12 cellular contexts compared by ENCODE assay signal in genomic region chr2:191050640-191050987, GRCh38. TPM values are rescaled to one million over a fixed set of nuclear protein-coding genes. Genes with fewer than 3 reads are reported as not detected.
DNase-seq lines count a peak whose midpoint lies in the region; ATAC-seq and TF ChIP-seq lines count a peak whose summit lies in the region.
"Had no signal": no experiment of that assay in that cellular context is flagged by ENCODE, and none has a peak within 500 bp of the region (broad histone marks: within the 10 kb centered on the region; RNA-seq: fewer than 3 reads in every experiment).

No MANE protein-coding gene starts in this region.

- intact Hi-C loops in Right ventricle myocardium superior (cut with DNase I) = loop anchor here (5.0 to 10.0 kb wide), 2 partner anchors 102 to 474 kb away; partner anchors contain the start of gene STAT4
- intact Hi-C loops in heart left ventricle (cut with DNase I) = loop anchor here in 8 of 10 donors (5.0 to 10.0 kb wide), 6 partner anchors 102 to 474 kb away; partner anchors contain the start of gene STAT4 (in 2 of the 8)

- H3K36me3 ChIP-seq in right atrium auricular region (no peaks in the 10 kb centered on the region), heart left ventricle (no peaks in the 10 kb centered on the region), suprapubic skin (no peaks in the 10 kb centered on the region)

- peak overlapping the region in 1 of 2 donors; percentile 28 for H3K27ac ChIP-seq in right atrium auricular region
- H3K27ac ChIP-seq in heart left ventricle = peak overlapping the region in 2 of 12 donors; percentile 38
- peak overlapping the region; percentile 36 for H3K27ac ChIP-seq in suprapubic skin
- H3K27ac ChIP-seq: foreskin keratinocyte had no signal

- ATAC-seq in Right ventricle myocardium superior (ENCODE audit: poor library complexity) (peak; percentile 48), heart left ventricle (peak in 3 of 4 donors; percentile 23 to 60 (median 30))

- no peaks in the 10 kb centered on the region for H3K9me3 ChIP-seq in right atrium auricular region
- no peaks in the 10 kb centered on the region for H3K9me3 ChIP-seq in heart left ventricle
- H3K9me3 ChIP-seq in suprapubic skin = no peaks in the 10 kb centered on the region

- no peak overlapping the region for H3K4me3 ChIP-seq in right atrium auricular region
- H3K4me3 ChIP-seq in heart left ventricle = no peak overlapping the region
- H3K4me3 ChIP-seq in suprapubic skin = no peak overlapping the region

- 35 to 64% (median 57%) methylated on average over 1 of the region's 1 CpG for WGBS in heart left ventricle, 4 donors
- WGBS in suprapubic skin = 19% methylated on average over 1 of the region's 1 CpG

- TF ChIP-seq POLR2A in heart left ventricle (IDR thresholded peaks at IDR 0.05) (no peak), suprapubic skin (IDR thresholded peaks at IDR 0.05) (no peak)

- DNase-seq in Right ventricle myocardium superior (no peak), right atrium auricular region (ENCODE audit: low spot score) (no peak), T1000 (lab: John Stamatoyannopoulos, UW) (peak; percentile 34), heart left ventricle (no peak), suprapubic skin (ENCODE audit: low spot score in 2 of 2) (peak in 1 of 2 donors; percentile 65), retina (no peak), epidermal melanocyte (ENCODE audit: insufficient read length, low spot score) (no peak)
- DNase-seq in effector CD4-positive, alpha-beta T cell = no peak
- DNase-seq: activated T-cell treated with anti-CD3 and anti-CD28 coated beads, Interleukin-2, amount 50 U/mL, for 48 hours; foreskin keratinocyte; NCI-H1048; stimulated activated CD4-positive, alpha-beta T cell treated with anti-CD3 and anti-CD28 coated beads, Interleukin-15, amount 100 ng/mL, for 24 hours had no signal

- H3K4me1 ChIP-seq in right atrium auricular region = peaks cover 0 to 14% of the 10 kb centered on the region in 2 donors
- H3K4me1 ChIP-seq in heart left ventricle = peaks cover 0 to 25% (median 0%) of the 10 kb centered on the region in 12 donors
- H3K4me1 ChIP-seq in suprapubic skin = peaks cover 4% of the 10 kb centered on the region
- H3K4me1 ChIP-seq: foreskin keratinocyte had no signal

- TF ChIP-seq EP300 in suprapubic skin (IDR thresholded peaks at IDR 0.05) = no peak

- no peak for TF ChIP-seq CTCF in right atrium auricular region (IDR thresholded peaks at IDR 0.05)
- TF ChIP-seq CTCF in heart left ventricle (IDR thresholded peaks at IDR 0.05) = no peak
- no peak for TF ChIP-seq CTCF in suprapubic skin (IDR thresholded peaks at IDR 0.05)

- H3K27me3 ChIP-seq in right atrium auricular region (no peaks in the 10 kb centered on the region), heart left ventricle (peaks cover 0 to 5% (median 0%) of the 10 kb centered on the region in 9 donors), suprapubic skin (peaks cover 3% of the 10 kb centered on the region)

RNA-seq across cellular contexts. Expression of gene STAT1, which starts 36.6 kb away (rescaled TPM):
- total RNA-seq in Right ventricle myocardium superior (31.5 TPM), right atrium auricular region (10 to 100 TPM; 34.8 to 36.6 TPM), heart left ventricle (100 to 1,000 TPM in 1 of 9 donors, 10 to 100 TPM in 8; 29.1 to 469 (median 55.1) TPM), suprapubic skin (10 to 100 TPM; 33.5 to 60.7 (median 37.6) TPM)
- polyA plus RNA-seq in heart left ventricle = 10 to 100 TPM in 1 of 2 donors, 1 to 10 TPM in 1; 7.8 to 31.8 TPM
